Comparison of ENCODE assay signal across 1 cellular context in the genomic region with DNA sequence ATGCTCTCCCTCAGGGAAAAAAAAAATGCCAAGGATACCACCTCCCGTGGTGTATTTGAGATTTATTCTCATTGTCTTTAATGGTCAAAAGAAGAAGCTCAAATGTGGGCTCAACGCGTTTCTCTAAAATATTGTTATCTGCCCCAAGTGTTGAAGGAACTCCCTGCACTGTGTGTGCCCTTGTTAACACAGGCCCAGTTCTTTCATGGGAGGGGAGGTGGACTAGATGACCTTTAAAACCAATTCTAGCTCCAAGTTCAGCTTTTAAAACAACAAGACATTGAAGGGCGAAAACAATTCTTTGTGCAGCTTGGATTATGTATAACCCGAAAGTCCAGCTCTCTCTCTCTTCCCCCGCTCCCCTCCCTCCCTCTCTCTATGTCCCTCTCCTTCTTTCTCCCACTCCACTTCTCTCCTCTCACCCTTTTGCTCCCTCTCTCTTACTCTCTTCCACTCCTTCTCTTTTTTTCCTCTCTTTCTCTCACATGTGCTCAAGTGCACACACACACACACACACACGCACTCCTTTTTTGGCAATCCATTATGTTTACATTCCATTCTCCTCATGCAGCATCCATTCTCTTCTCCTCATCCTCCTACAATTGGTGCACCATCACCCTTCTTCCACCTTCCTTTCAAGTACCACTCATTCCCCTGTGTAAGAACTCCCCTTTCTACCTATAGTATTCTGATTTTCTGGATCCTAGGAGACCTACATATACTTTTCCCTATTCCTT.
TF ChIP-seq lines count a peak whose summit lies in the region.

No MANE protein-coding gene starts in this region.

TF ChIP-seq in GM12878, 131 proteins besides CTCF, POLR2A, EP300 and RAD21:
- TF ChIP-seq NBN (IDR thresholded peaks at IDR 0.05): no peak
- no peak for TF ChIP-seq CHD2 (IDR thresholded peaks at IDR 0.05; ENCODE audit: borderline replicate concordance, low read depth, low read length)
- TF ChIP-seq, protein P1, sequence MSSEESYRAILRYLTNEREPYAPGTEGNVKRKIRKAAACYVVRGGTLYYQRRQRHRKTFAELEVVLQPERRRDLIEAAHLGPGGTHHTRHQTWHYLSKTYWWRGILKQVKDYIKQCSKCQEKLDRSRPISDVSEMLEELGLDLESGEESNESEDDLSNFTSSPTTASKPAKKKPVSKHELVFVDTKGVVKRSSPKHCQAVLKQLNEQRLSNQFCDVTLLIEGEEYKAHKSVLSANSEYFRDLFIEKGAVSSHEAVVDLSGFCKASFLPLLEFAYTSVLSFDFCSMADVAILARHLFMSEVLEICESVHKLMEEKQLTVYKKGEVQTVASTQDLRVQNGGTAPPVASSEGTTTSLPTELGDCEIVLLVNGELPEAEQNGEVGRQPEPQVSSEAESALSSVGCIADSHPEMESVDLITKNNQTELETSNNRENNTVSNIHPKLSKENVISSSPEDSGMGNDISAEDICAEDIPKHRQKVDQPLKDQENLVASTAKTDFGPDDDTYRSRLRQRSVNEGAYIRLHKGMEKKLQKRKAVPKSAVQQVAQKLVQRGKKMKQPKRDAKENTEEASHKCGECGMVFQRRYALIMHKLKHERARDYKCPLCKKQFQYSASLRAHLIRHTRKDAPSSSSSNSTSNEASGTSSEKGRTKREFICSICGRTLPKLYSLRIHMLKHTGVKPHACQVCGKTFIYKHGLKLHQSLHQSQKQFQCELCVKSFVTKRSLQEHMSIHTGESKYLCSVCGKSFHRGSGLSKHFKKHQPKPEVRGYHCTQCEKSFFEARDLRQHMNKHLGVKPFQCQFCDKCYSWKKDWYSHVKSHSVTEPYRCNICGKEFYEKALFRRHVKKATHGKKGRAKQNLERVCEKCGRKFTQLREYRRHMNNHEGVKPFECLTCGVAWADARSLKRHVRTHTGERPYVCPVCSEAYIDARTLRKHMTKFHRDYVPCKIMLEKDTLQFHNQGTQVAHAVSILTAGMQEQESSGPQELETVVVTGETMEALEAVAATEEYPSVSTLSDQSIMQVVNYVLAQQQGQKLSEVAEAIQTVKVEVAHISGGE (CRISPR knock-in tag; IDR thresholded peaks at IDR 0.05): no peak
- TF ChIP-seq, protein P2, sequence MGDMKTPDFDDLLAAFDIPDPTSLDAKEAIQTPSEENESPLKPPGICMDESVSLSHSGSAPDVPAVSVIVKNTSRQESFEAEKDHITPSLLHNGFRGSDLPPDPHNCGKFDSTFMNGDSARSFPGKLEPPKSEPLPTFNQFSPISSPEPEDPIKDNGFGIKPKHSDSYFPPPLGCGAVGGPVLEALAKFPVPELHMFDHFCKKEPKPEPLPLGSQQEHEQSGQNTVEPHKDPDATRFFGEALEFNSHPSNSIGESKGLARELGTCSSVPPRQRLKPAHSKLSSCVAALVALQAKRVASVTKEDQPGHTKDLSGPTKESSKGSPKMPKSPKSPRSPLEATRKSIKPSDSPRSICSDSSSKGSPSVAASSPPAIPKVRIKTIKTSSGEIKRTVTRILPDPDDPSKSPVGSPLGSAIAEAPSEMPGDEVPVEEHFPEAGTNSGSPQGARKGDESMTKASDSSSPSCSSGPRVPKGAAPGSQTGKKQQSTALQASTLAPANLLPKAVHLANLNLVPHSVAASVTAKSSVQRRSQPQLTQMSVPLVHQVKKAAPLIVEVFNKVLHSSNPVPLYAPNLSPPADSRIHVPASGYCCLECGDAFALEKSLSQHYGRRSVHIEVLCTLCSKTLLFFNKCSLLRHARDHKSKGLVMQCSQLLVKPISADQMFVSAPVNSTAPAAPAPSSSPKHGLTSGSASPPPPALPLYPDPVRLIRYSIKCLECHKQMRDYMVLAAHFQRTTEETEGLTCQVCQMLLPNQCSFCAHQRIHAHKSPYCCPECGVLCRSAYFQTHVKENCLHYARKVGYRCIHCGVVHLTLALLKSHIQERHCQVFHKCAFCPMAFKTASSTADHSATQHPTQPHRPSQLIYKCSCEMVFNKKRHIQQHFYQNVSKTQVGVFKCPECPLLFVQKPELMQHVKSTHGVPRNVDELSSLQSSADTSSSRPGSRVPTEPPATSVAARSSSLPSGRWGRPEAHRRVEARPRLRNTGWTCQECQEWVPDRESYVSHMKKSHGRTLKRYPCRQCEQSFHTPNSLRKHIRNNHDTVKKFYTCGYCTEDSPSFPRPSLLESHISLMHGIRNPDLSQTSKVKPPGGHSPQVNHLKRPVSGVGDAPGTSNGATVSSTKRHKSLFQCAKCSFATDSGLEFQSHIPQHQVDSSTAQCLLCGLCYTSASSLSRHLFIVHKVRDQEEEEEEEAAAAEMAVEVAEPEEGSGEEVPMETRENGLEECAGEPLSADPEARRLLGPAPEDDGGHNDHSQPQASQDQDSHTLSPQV (IDR thresholded peaks at IDR 0.05): no peak
TF ChIP-seq in GM12878: peak in this region for 0.
